In genomic region chrX:17944833-17945497, GRCh38 we compare ENCODE assay signal across 8 cellular contexts.
DNase-seq lines count a peak whose midpoint lies in the region; ATAC-seq and TF ChIP-seq lines count a peak whose summit lies in the region.

No MANE protein-coding gene starts in this region.

- peak; percentile 36 for TF ChIP-seq CTCF in CD8-positive, alpha-beta T cell (IDR thresholded peaks at IDR 0.05)
- peak; percentile 64 to 72 for TF ChIP-seq CTCF in GM23338 (conservative IDR thresholded peaks at IDR 0.05; ENCODE audit: low read depth in 2 of 2)
- TF ChIP-seq CTCF in SU-DHL-6 (IDR thresholded peaks at IDR 0.05; ENCODE audit: insufficient read depth, low read length, poor library complexity, severe bottlenecking) = peak; percentile 27

- peak in 2 of 7 experiments; percentile 10 to 14 for DNase-seq in CD8-positive, alpha-beta T cell
- DNase-seq in GM23338 (ENCODE audit: low spot score) (peak; percentile 57), left lobe of liver (ENCODE audit: low spot score) (no peak), NCI-H2171 treated with DMSO at 0.1 percent for 48 hours (lab: John Stamatoyannopoulos, UW) (no peak), activated gamma-delta T cell treated with Interleukin-2 at 50 U/mL for 16 hours (no peak)

- no peak overlapping the region for H3K4me3 Mint-ChIP-seq in CD8-positive, alpha-beta T cell
- H3K4me3 Mint-ChIP-seq in GM23338 = no peak overlapping the region

- no peaks in the 10 kb centered on the region for H3K9me3 Mint-ChIP-seq in CD8-positive, alpha-beta T cell
- no peaks in the 10 kb centered on the region; the same call in 2 of the 3 replicates for H3K9me3 Mint-ChIP-seq in GM23338

- no peak overlapping the region for H3K4me3 ChIP-seq in CD8-positive, alpha-beta T cell (ENCODE audit: low read depth, low read length)
- H3K4me3 ChIP-seq in GM23338 (no peak overlapping the region), SU-DHL-6 (ENCODE audit: insufficient read depth, low read length, poor library complexity, severe bottlenecking) (no peak overlapping the region)

- no peaks in the 10 kb centered on the region for H3K9me2 ChIP-seq in GM23338 (ENCODE audit: insufficient read depth)
- H3K9me2 ChIP-seq in SU-DHL-6 (replicated peaks; ENCODE audit: insufficient read depth, low read length) = no peaks in the 10 kb centered on the region

- POLR2A ChIA-PET in CD8-positive, alpha-beta T cell (lab: Charles Lee) = no interaction called here

- H3K27me3 Mint-ChIP-seq in CD8-positive, alpha-beta T cell (ENCODE audit: low read depth) = no peaks in the 10 kb centered on the region
- no peaks in the 10 kb centered on the region for H3K27me3 Mint-ChIP-seq in GM23338 (ENCODE audit: insufficient read depth, low read depth, poor library complexity)

- no peaks in the 10 kb centered on the region for H3K27me3 ChIP-seq in CD8-positive, alpha-beta T cell (ENCODE audit: insufficient read depth, low read length)
- H3K27me3 ChIP-seq in GM23338 (ENCODE audit: insufficient read depth) (no peaks in the 10 kb centered on the region), SU-DHL-6 (ENCODE audit: low read length) (no peaks in the 10 kb centered on the region)

- no peak for ATAC-seq in CD8-positive, alpha-beta T cell
- ATAC-seq in GM23338 (no peak), left lobe of liver (peak; percentile 69), GM21360 (IDR thresholded peaks at IDR 0.05; ENCODE audit: unreplicated experiment) (no peak), HG03442 (IDR thresholded peaks at IDR 0.05; ENCODE audit: unreplicated experiment) (no peak)

- H3K4me1 ChIP-seq in CD8-positive, alpha-beta T cell (ENCODE audit: insufficient read depth, low read length) = no peaks in the 10 kb centered on the region
- peaks cover 6% of the 10 kb centered on the region; the same call in 1 of the 2 replicates for H3K4me1 ChIP-seq in GM23338 (ENCODE audit: insufficient read depth)

- H3K4me2 ChIP-seq in GM23338 (no peak overlapping the region), SU-DHL-6 (ENCODE audit: low read depth, low read length, poor library complexity, severe bottlenecking) (no peak overlapping the region)

- H2AFZ ChIP-seq in GM23338 (no peak overlapping the region), SU-DHL-6 (ENCODE audit: low read depth, low read length, severe bottlenecking) (no peak overlapping the region)

- H3K36me3 Mint-ChIP-seq in CD8-positive, alpha-beta T cell = no peaks in the 10 kb centered on the region
- H3K36me3 Mint-ChIP-seq in GM23338 (ENCODE audit: low read depth) = no peaks in the 10 kb centered on the region

- H4K20me1 ChIP-seq in GM23338 (replicated peaks; ENCODE audit: insufficient read depth) = no peaks in the 10 kb centered on the region
- H4K20me1 ChIP-seq in SU-DHL-6 (ENCODE audit: low read depth, low read length) = no peaks in the 10 kb centered on the region

- no peaks in the 10 kb centered on the region for H3K79me2 ChIP-seq in GM23338 (replicated peaks; ENCODE audit: insufficient read depth)
- H3K79me2 ChIP-seq in SU-DHL-6 (ENCODE audit: insufficient read depth, low read length) = no peaks in the 10 kb centered on the region

- no peak overlapping the region for H3K27ac Mint-ChIP-seq in CD8-positive, alpha-beta T cell
- no peak overlapping the region for H3K27ac Mint-ChIP-seq in GM23338

- H3K36me3 ChIP-seq in CD8-positive, alpha-beta T cell (ENCODE audit: insufficient read depth, low read length) = no peaks in the 10 kb centered on the region
- H3K36me3 ChIP-seq in GM23338 (ENCODE audit: insufficient read depth) = no peaks in the 10 kb centered on the region
- no peaks in the 10 kb centered on the region for H3K36me3 ChIP-seq in SU-DHL-6 (ENCODE audit: low read length)

- no peak overlapping the region for H3K27ac ChIP-seq in CD8-positive, alpha-beta T cell (ENCODE audit: low read depth, low read length)
- no peak overlapping the region for H3K27ac ChIP-seq in GM23338 (ENCODE audit: low read depth)
- no peak overlapping the region for H3K27ac ChIP-seq in SU-DHL-6 (ENCODE audit: low read depth, low read length)

- no peaks in the 10 kb centered on the region for H3F3A ChIP-seq in GM23338 (replicated peaks; ENCODE audit: low read depth)
- H3F3A ChIP-seq in SU-DHL-6 (ENCODE audit: insufficient read depth) = no peaks in the 10 kb centered on the region

- no peaks in the 10 kb centered on the region for H3K9me3 ChIP-seq in CD8-positive, alpha-beta T cell (ENCODE audit: low read length)
- H3K9me3 ChIP-seq in SU-DHL-6 (ENCODE audit: insufficient read depth, low read length) = no peaks in the 10 kb centered on the region

- CTCF ChIA-PET in CD8-positive, alpha-beta T cell (lab: Charles Lee) = interaction anchor here (0.8 to 1.4 kb wide), 6 partner anchors 9 to 432 kb away, joined by 3 to 7 read pairs (median 4); no protein-coding TSS in a partner anchor

- H3K9ac ChIP-seq in SU-DHL-6 (ENCODE audit: low read length) = no peak overlapping the region

- no peaks in the 10 kb centered on the region for H3K4me1 Mint-ChIP-seq in CD8-positive, alpha-beta T cell (ENCODE audit: low read depth)
- H3K4me1 Mint-ChIP-seq in GM23338 = peaks cover 10% of the 10 kb centered on the region

- intact Hi-C loops in CD8-positive, alpha-beta T cell (cut with DNase I, micrococcal nuclease) = loop anchor here (2.0 to 10.0 kb wide), 4 partner anchors 180 to 432 kb away; no protein-coding TSS in a partner anchor

TF ChIP-seq in GM23338, 12 proteins besides CTCF, POLR2A, EP300 and RAD21 (continues in another document):
- TF ChIP-seq CREB1 (CRISPR knock-in tag; IDR thresholded peaks at IDR 0.05; ENCODE audit: low read depth) (no peak), EZH2 (IDR thresholded peaks at IDR 0.05; ENCODE audit: low read depth, unreplicated experiment) (no peak), ETS1 (IDR thresholded peaks at IDR 0.05) (no peak), POLR2AphosphoS5 (IDR thresholded peaks at IDR 0.05; ENCODE audit: low read depth) (no peak), EZH2phosphoT487 (IDR thresholded peaks at IDR 0.05; ENCODE audit: unreplicated experiment) (no peak), ZNF462 (CRISPR knock-in tag; IDR thresholded peaks at IDR 0.05) (no peak)
